Comparison of ENCODE assay signal across 24 cellular contexts in genomic region chr6:147281895-147282565, GRCh38.
DNase-seq lines count a peak whose midpoint lies in the region; ATAC-seq and TF ChIP-seq lines count a peak whose summit lies in the region.
"Had no signal": no experiment of that assay in that cellular context is flagged by ENCODE, and none has a peak within 500 bp of the region (broad histone marks: within the 10 kb centered on the region; RNA-seq: fewer than 3 reads in every experiment).

No MANE protein-coding gene starts in this region.

- H3K27ac ChIP-seq in colonic mucosa = peak overlapping the region; percentile 6
- H3K27ac ChIP-seq: skin epidermis, suprapubic skin had no signal

- no peak for ATAC-seq in stimulated activated naive B cell treated with anti-CD40 and anti-IgM and Interleukin-4, amounts not matched to agents 10 μg/mL and 1 μg/mL and 100 μg/mL, for 72 hours (replicated peaks)
- ATAC-seq in GM21717 (IDR thresholded peaks at IDR 0.05; ENCODE audit: unreplicated experiment) = no peak
- ATAC-seq: heart left ventricle had no signal

- peaks cover 56% of the 10 kb centered on the region for H3K4me1 Mint-ChIP-seq in activated T-cell treated with anti-CD3 and anti-CD28 coated beads, Interleukin-2, amount 50 U/mL, for 24 hours (ENCODE audit: low read depth)
- peaks cover 33% of the 10 kb centered on the region for H3K4me1 Mint-ChIP-seq in T-helper 1 cell treated with Interleukin-12 subunit alpha and Interleukin-12 subunit beta and Interleukin-4 antibody, amounts not matched to agents 30 μg/mL and 1 μg/mL, for 36 hours (ENCODE audit: low read depth)
- H3K4me1 Mint-ChIP-seq in stimulated activated naive B cell treated with anti-CD40 and anti-IgM and Interleukin-4, amounts not matched to agents 10 μg/mL and 1 μg/mL and 100 μg/mL, for 72 hours = peaks cover 7 to 12% of the 10 kb centered on the region in 2 donors

- peaks cover 4% of the 10 kb centered on the region for H3K4me1 ChIP-seq in colonic mucosa

- peaks cover 3% of the 10 kb centered on the region for H3K9me3 Mint-ChIP-seq in activated T-cell treated with anti-CD3 and anti-CD28 coated beads, Interleukin-2, amount 50 U/mL, for 24 hours
- H3K9me3 Mint-ChIP-seq in T-helper 1 cell treated with Interleukin-12 subunit alpha and Interleukin-12 subunit beta and Interleukin-4 antibody, amounts not matched to agents 30 μg/mL and 1 μg/mL, for 36 hours = peaks cover 6% of the 10 kb centered on the region
- no peaks in the 10 kb centered on the region for H3K9me3 Mint-ChIP-seq in stimulated activated naive B cell treated with anti-CD40 and anti-IgM and Interleukin-4, amounts not matched to agents 10 μg/mL and 1 μg/mL and 100 μg/mL, for 72 hours

- no peaks in the 10 kb centered on the region for H3K36me3 ChIP-seq in colonic mucosa

- peak overlapping the region; percentile 93 for H3K27ac Mint-ChIP-seq in activated T-cell treated with anti-CD3 and anti-CD28 coated beads, Interleukin-2, amount 50 U/mL, for 24 hours
- peak overlapping the region; percentile 55 for H3K27ac Mint-ChIP-seq in T-helper 1 cell treated with Interleukin-12 subunit alpha and Interleukin-12 subunit beta and Interleukin-4 antibody, amounts not matched to agents 30 μg/mL and 1 μg/mL, for 36 hours
- peak overlapping the region; percentile 47 for H3K27ac Mint-ChIP-seq in stimulated activated naive B cell treated with anti-CD40 and anti-IgM and Interleukin-4, amounts not matched to agents 10 μg/mL and 1 μg/mL and 100 μg/mL, for 72 hours
- H3K27ac Mint-ChIP-seq: activated CD4-positive, alpha-beta T cell treated with anti-CD3 and anti-CD28 coated beads, Interleukin-2, amount 10 ng/mL, durations not matched to agents 7 days and 5 days; activated naive CD8-positive, alpha-beta T cell treated with anti-CD3 and anti-CD28 coated beads, Interleukin-2, amount 10 ng/mL, durations not matched to agents 7 days and 5 days had no signal

- peaks cover 64% of the 10 kb centered on the region for H3K36me3 Mint-ChIP-seq in activated T-cell treated with anti-CD3 and anti-CD28 coated beads, Interleukin-2, amount 50 U/mL, for 24 hours (ENCODE audit: low read depth)
- H3K36me3 Mint-ChIP-seq in T-helper 1 cell treated with Interleukin-12 subunit alpha and Interleukin-12 subunit beta and Interleukin-4 antibody, amounts not matched to agents 30 μg/mL and 1 μg/mL, for 36 hours (ENCODE audit: low read depth) = peaks cover 29% of the 10 kb centered on the region
- peaks cover 16 to 19% of the 10 kb centered on the region in 2 donors for H3K36me3 Mint-ChIP-seq in stimulated activated naive B cell treated with anti-CD40 and anti-IgM and Interleukin-4, amounts not matched to agents 10 μg/mL and 1 μg/mL and 100 μg/mL, for 72 hours

- no peaks in the 10 kb centered on the region for H3K9me3 ChIP-seq in colonic mucosa
- H3K9me3 ChIP-seq: heart left ventricle, suprapubic skin had no signal

- H3K4me3 ChIP-seq in colonic mucosa = no peak overlapping the region
- H3K4me3 ChIP-seq: heart left ventricle, skin epidermis, suprapubic skin had no signal

- H3K27me3 Mint-ChIP-seq in activated T-cell treated with anti-CD3 and anti-CD28 coated beads, Interleukin-2, amount 50 U/mL, for 24 hours = no peaks in the 10 kb centered on the region
- H3K27me3 Mint-ChIP-seq in T-helper 1 cell treated with Interleukin-12 subunit alpha and Interleukin-12 subunit beta and Interleukin-4 antibody, amounts not matched to agents 30 μg/mL and 1 μg/mL, for 36 hours (ENCODE audit: low read depth) = no peaks in the 10 kb centered on the region
- no peaks in the 10 kb centered on the region for H3K27me3 Mint-ChIP-seq in stimulated activated naive B cell treated with anti-CD40 and anti-IgM and Interleukin-4, amounts not matched to agents 10 μg/mL and 1 μg/mL and 100 μg/mL, for 72 hours
- H3K27me3 Mint-ChIP-seq: activated CD4-positive, alpha-beta T cell treated with anti-CD3 and anti-CD28 coated beads, Interleukin-2, amount 10 ng/mL, durations not matched to agents 7 days and 5 days; activated naive CD8-positive, alpha-beta T cell treated with anti-CD3 and anti-CD28 coated beads, Interleukin-2, amount 10 ng/mL, durations not matched to agents 7 days and 5 days had no signal

- TF ChIP-seq CTCF in colonic mucosa (IDR thresholded peaks at IDR 0.05) = no peak

- H3K27me3 ChIP-seq in colonic mucosa = no peaks in the 10 kb centered on the region
- H3K27me3 ChIP-seq: heart left ventricle, suprapubic skin had no signal

- peak overlapping the region; percentile 32 for H3K4me3 Mint-ChIP-seq in activated T-cell treated with anti-CD3 and anti-CD28 coated beads, Interleukin-2, amount 50 U/mL, for 24 hours
- H3K4me3 Mint-ChIP-seq in T-helper 1 cell treated with Interleukin-12 subunit alpha and Interleukin-12 subunit beta and Interleukin-4 antibody, amounts not matched to agents 30 μg/mL and 1 μg/mL, for 36 hours = no peak overlapping the region
- H3K4me3 Mint-ChIP-seq in stimulated activated naive B cell treated with anti-CD40 and anti-IgM and Interleukin-4, amounts not matched to agents 10 μg/mL and 1 μg/mL and 100 μg/mL, for 72 hours = no peak overlapping the region
- H3K4me3 Mint-ChIP-seq: activated CD4-positive, alpha-beta T cell treated with anti-CD3 and anti-CD28 coated beads, Interleukin-2, amount 10 ng/mL, durations not matched to agents 7 days and 5 days; activated naive CD8-positive, alpha-beta T cell treated with anti-CD3 and anti-CD28 coated beads, Interleukin-2, amount 10 ng/mL, durations not matched to agents 7 days and 5 days had no signal

- H3K9ac ChIP-seq in colonic mucosa (ENCODE audit: low read depth in 2 of 2, low read length in 2 of 2) = peak overlapping the region in 1 of 2 donors; percentile 26

- intact Hi-C loops in colonic mucosa (cut with DNase I) = no loop called here

- DNase-seq in activated T-cell treated with anti-CD3 and anti-CD28 coated beads, Interleukin-2, amount 50 U/mL, for 24 hours = no peak
- no peak for DNase-seq in activated T-cell treated with anti-CD3 and anti-CD28 coated beads, Interleukin-2, amount 50 U/mL, for 1 hour
- DNase-seq in colonic mucosa (no peak), cerebellum (ENCODE audit: low spot score) (no peak), OCI-M1 (lab: John Stamatoyannopoulos, UW) (no peak)
- DNase-seq in stimulated activated naive B cell treated with anti-CD40 and anti-IgM and Interleukin-4, amounts not matched to agents 10 μg/mL and 1 μg/mL and 100 μg/mL, for 72 hours = no peak
- DNase-seq: ACHN; activated CD4-positive, alpha-beta T cell treated with anti-CD3 and anti-CD28 coated beads, Interleukin-2, amount 10 ng/mL, durations not matched to agents 7 days and 5 days; activated CD8-positive, alpha-beta memory T cell treated with anti-CD3 and anti-CD28 coated beads, Interleukin-2, amount 50 U/mL, for 48 hours; activated naive CD8-positive, alpha-beta T cell treated with anti-CD3 and anti-CD28 coated beads, Interleukin-2, amount 10 ng/mL, durations not matched to agents 7 days and 5 days; COR-L47; DMS79; HCEC 1CT; heart left ventricle; mammary epithelial cell; NCI-H1092; NCI-H1930; NCI-H69; nucleus accumbens; RPMI8226 had no signal
